20 cellular contexts compared by ENCODE assay signal in the genomic region with DNA sequence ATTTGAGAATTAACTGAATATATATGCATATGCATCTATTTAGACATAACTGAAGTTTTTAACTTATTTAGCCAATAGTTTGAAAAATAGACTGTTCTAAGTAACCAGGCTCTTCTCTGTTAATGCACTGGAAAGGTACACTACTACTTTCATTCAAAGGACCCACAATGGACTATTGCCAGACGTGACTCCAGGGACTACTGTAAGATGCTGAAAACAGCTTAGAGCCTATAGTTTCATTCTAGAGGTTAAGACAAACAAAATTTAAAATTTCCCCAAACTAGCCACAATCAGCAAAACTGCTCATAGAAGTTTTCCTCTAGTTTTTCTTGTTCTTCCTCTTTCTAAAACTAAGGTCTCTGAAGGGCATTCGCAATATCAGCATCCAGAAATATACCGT. TPM values are rescaled to one million over a fixed set of nuclear protein-coding genes. Genes with fewer than 3 reads are reported as not detected.
DNase-seq lines count a peak whose midpoint lies in the region; ATAC-seq and TF ChIP-seq lines count a peak whose summit lies in the region.
"Had no signal": no experiment of that assay in that cellular context is flagged by ENCODE, and none has a peak within 500 bp of the region (broad histone marks: within the 10 kb centered on the region; RNA-seq: fewer than 3 reads in every experiment).

No MANE protein-coding gene starts in this region.

- H4K8ac ChIP-seq in IMR-90 (ENCODE audit: low read depth in 2 of 2, low read length in 2 of 2), result no peak overlapping the region

- 0 out of 2 replicates have a peak overlapping the region, but pooled peaks have one; percentile 12 for H3K14ac ChIP-seq in IMR-90 (replicated peaks; ENCODE audit: low read depth, low read length)

- in situ Hi-C loops in IMR-90 (cut with MboI; ENCODE audit: low sequenced_read_pairs), result no loop called here

- H3K27me3 ChIP-seq in IMR-90 (ENCODE audit: control insufficient read depth, insufficient read depth, low read length), result no peaks in the 10 kb centered on the region
- H3K27me3 ChIP-seq: cardiac muscle cell, gastrocnemius medialis, MG63, uterus had no signal

- no peak overlapping the region for H3K56ac ChIP-seq in IMR-90 (ENCODE audit: extremely low read depth, insufficient read depth, low read length)

- POLR2A ChIA-PET in IMR-90 (lab: Charles Lee; ENCODE audit: unreplicated experiment), result no interaction called here

- H2BK120ac ChIP-seq in IMR-90 (ENCODE audit: low read depth, low read length), result no peak overlapping the region

- H4K91ac ChIP-seq in IMR-90 (ENCODE audit: insufficient read depth, low read depth, low read length), result no peak overlapping the region

- peaks cover 42 to 83% of the 10 kb centered on the region in 2 experiments for H3K79me1 ChIP-seq in IMR-90 (ENCODE audit: low read depth in 1 of 2, low read length in 2 of 2)

- peak overlapping the region; percentile 92 for H3K27ac Mint-ChIP-seq in osteocyte (ENCODE audit: unreplicated experiment)

- H3K4me1 ChIP-seq in IMR-90 (ENCODE audit: control insufficient read depth, insufficient read depth, low read length), result peaks cover 14% of the 10 kb centered on the region
- H3K4me1 ChIP-seq: HAP-1 had no signal

- no peak overlapping the region for H4K5ac ChIP-seq in IMR-90 (ENCODE audit: low read depth, low read length)

- H3K23ac ChIP-seq in IMR-90 (ENCODE audit: low read depth, low read length), result no peak overlapping the region; the same call in 1 of the 2 replicates

- H3K18ac ChIP-seq in IMR-90 (ENCODE audit: low read depth, low read length), result no peak overlapping the region

- H2BK20ac ChIP-seq in IMR-90 (ENCODE audit: low read depth, low read length), result no peak overlapping the region

- TF ChIP-seq CTCF in IMR-90 (conservative IDR thresholded peaks at IDR 0.05; ENCODE audit: low read depth, low read length), result no peak
- TF ChIP-seq CTCF in VCaP (conservative IDR thresholded peaks at IDR 0.05), result no peak
- TF ChIP-seq CTCF in osteocyte (IDR thresholded peaks at IDR 0.05), result no peak

- peaks cover 48% of the 10 kb centered on the region for H3K36me3 Mint-ChIP-seq in osteocyte (ENCODE audit: unreplicated experiment)

- H3K4me3 ChIP-seq in IMR-90 (ENCODE audit: insufficient read depth, low read depth, low read length), result no peak overlapping the region
- H3K4me3 ChIP-seq: cardiac muscle cell, gastrocnemius medialis, HAP-1, MG63, uterus had no signal

- H3K27ac ChIP-seq in IMR-90 (ENCODE audit: insufficient read depth, low read length) (no peak overlapping the region), VCaP (peak overlapping the region; percentile 80)
- H3K27ac ChIP-seq: cardiac muscle cell had no signal

- WGBS in IMR-90 (ENCODE audit: extremely low coverage in 2 of 2, insufficient read length in 1 of 2), 2 experiments, result no CpG with 5 or more reads among the region's 3 CpGs

- H3K36me3 ChIP-seq in IMR-90 (ENCODE audit: control insufficient read depth, insufficient read depth, low read length), result peaks cover 34% of the 10 kb centered on the region
- H3K36me3 ChIP-seq: uterus had no signal

- H2AK9ac ChIP-seq in IMR-90 (replicated peaks; ENCODE audit: low read depth, low read length, poor library complexity), result no peak overlapping the region

- no peak overlapping the region for H3K9ac ChIP-seq in IMR-90 (ENCODE audit: low read depth, low read length)

- DNase-seq in NOMO-1 treated with DMSO at 0.1 percent for 48 hours (lab: John Stamatoyannopoulos, UW; ENCODE audit: unreplicated experiment), result peak; percentile 40
- DNase-seq in NOMO-1 treated with dmso at 0.1 percent for 144 hours (lab: John Stamatoyannopoulos, UW; ENCODE audit: unreplicated experiment), result no peak
- no peak for DNase-seq in IMR-90
- no peak for DNase-seq in osteocyte (ENCODE audit: extremely low spot score, unreplicated experiment)
- DNase-seq: activated CD4-positive, alpha-beta T cell treated with anti-CD3 and anti-CD28 coated beads for 1 hour; DMS 273 treated with DMSO at 0.1 percent for 48 hours; kidney glomerular epithelial cell; NCI-H2081; stimulated activated CD4-positive, alpha-beta T cell treated with anti-CD3 and anti-CD28 coated beads, Interleukin-12 subunit alpha, Interleukin-12 subunit beta, amount 100 ng/mL, for 4 hours; stimulated activated CD8-positive, alpha-beta memory T cell treated with anti-CD3 and anti-CD28 coated beads, Interleukin-4, amount 100 ng/mL, for 48 hours had no signal

- TF ChIP-seq RAD21 in IMR-90 (IDR thresholded peaks at IDR 0.05; ENCODE audit: low read length), result no peak

- H2BK5ac ChIP-seq in IMR-90 (ENCODE audit: low read depth, low read length, poor library complexity, severe bottlenecking), result no peak overlapping the region

- H3K4me1 Mint-ChIP-seq in osteocyte (ENCODE audit: unreplicated experiment), result peaks cover 92% of the 10 kb centered on the region

- intact Hi-C loops in IMR-90 (cut with micrococcal nuclease), result no loop called here

- H3K4me2 ChIP-seq in IMR-90 (ENCODE audit: low read depth, low read length), result no peak overlapping the region

- H3K27me3 Mint-ChIP-seq in osteocyte (ENCODE audit: unreplicated experiment), result no peaks in the 10 kb centered on the region

- no peak overlapping the region for H2AK5ac ChIP-seq in IMR-90 (ENCODE audit: low read depth, low read length)

- TF ChIP-seq POLR2A in IMR-90 (IDR thresholded peaks at IDR 0.05; ENCODE audit: low read depth, low read length), result no peak
- no peak for TF ChIP-seq POLR2A in GM18505 (IDR thresholded peaks at IDR 0.05; ENCODE audit: borderline replicate concordance, extremely low read depth, insufficient read depth, insufficient read length)

- dilution Hi-C loops in IMR-90 (cut with HindIII; ENCODE audit: low sequenced_read_pairs, unreplicated experiment), result no loop called here

- H3K9me3 Mint-ChIP-seq in osteocyte (ENCODE audit: unreplicated experiment), result no peaks in the 10 kb centered on the region
- H3K9me3 Mint-ChIP-seq: activated T-helper 2 cell treated with anti-CD3 and anti-CD28 coated beads, Interferon-gamma antibody, Interleukin-2, Interleukin-4, amounts not matched to agents 10 μg/mL and 5 μg/mL and 100 μg/mL, durations not matched to agents 14 hours and 24 hours and 36 hours had no signal

- no peak overlapping the region for H3K4me3 Mint-ChIP-seq in osteocyte (ENCODE audit: unreplicated experiment)

- BruUV-seq in IMR-90 (replicated peaks; lab: Mats Ljungman, UMichigan), result no TSS peak

- no peak overlapping the region for H2BK15ac ChIP-seq in IMR-90 (ENCODE audit: low read depth, low read length)

- ATAC-seq in IMR-90 (ENCODE audit: low read depth) (no peak), GM18867 (IDR thresholded peaks at IDR 0.05; ENCODE audit: unreplicated experiment) (no peak), GM18505 (IDR thresholded peaks at IDR 0.05; ENCODE audit: unreplicated experiment) (no peak), GM21515 (IDR thresholded peaks at IDR 0.05; ENCODE audit: unreplicated experiment) (no peak)

- H2AFZ ChIP-seq in IMR-90 (replicated peaks; ENCODE audit: low read length, poor library complexity), result no peak overlapping the region

- no peaks in the 10 kb centered on the region for H3K9me3 ChIP-seq in IMR-90 (ENCODE audit: control insufficient read depth, insufficient read depth, low read length)
- H3K9me3 ChIP-seq: gastrocnemius medialis, HAP-1, MG63, uterus had no signal

- CTCF ChIA-PET in IMR-90 (lab: Yijun Ruan, JAX), result interaction anchor here (0.5 to 1.1 kb wide), 2 partner anchors 21 to 48 kb away, joined by 3 read pairs; no protein-coding TSS in a partner anchor

- H3K9me1 ChIP-seq in IMR-90 (ENCODE audit: insufficient read depth, low read length), result peaks cover 35% of the 10 kb centered on the region

- peak overlapping the region; percentile 17; the same call in 1 of the 2 replicates for H3K4ac ChIP-seq in IMR-90 (ENCODE audit: low read depth, low read length)

- H4K20me1 ChIP-seq in IMR-90 (ENCODE audit: insufficient read depth, low read length), result peaks cover 19% of the 10 kb centered on the region; the same call in 1 of the 2 replicates

TF ChIP-seq in IMR-90, 13 proteins besides CTCF, POLR2A, EP300 and RAD21:
- no peak for TF ChIP-seq SMC3 (IDR thresholded peaks at IDR 0.05; ENCODE audit: low read depth, low read length)
- TF ChIP-seq RFX5 (IDR thresholded peaks at IDR 0.05; ENCODE audit: low read depth, low read length), result no peak
- TF ChIP-seq, protein P1, sequence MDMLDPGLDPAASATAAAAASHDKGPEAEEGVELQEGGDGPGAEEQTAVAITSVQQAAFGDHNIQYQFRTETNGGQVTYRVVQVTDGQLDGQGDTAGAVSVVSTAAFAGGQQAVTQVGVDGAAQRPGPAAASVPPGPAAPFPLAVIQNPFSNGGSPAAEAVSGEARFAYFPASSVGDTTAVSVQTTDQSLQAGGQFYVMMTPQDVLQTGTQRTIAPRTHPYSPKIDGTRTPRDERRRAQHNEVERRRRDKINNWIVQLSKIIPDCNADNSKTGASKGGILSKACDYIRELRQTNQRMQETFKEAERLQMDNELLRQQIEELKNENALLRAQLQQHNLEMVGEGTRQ (IDR thresholded peaks at IDR 0.05; ENCODE audit: low read depth, low read length), result no peak
- TF ChIP-seq MAFK (IDR thresholded peaks at IDR 0.05; ENCODE audit: low read depth, low read length), result no peak
- no peak for TF ChIP-seq MXI1 (IDR thresholded peaks at IDR 0.05; ENCODE audit: borderline replicate concordance, low read depth, low read length)
- no peak for TF ChIP-seq MAZ (IDR thresholded peaks at IDR 0.05; ENCODE audit: borderline replicate concordance, low read depth, low read length)
- TF ChIP-seq ELK1 (IDR thresholded peaks at IDR 0.05; ENCODE audit: borderline replicate concordance, low read depth, low read length), result no peak
- TF ChIP-seq RCOR1 (IDR thresholded peaks at IDR 0.05; ENCODE audit: insufficient replicate concordance, low read length), result no peak
- no peak for TF ChIP-seq CHD1 (IDR thresholded peaks at IDR 0.05; ENCODE audit: low read depth, low read length)
- TF ChIP-seq FOS (IDR thresholded peaks at IDR 0.05; ENCODE audit: low read depth, low read length), result no peak
- TF ChIP-seq NFE2L2 (IDR thresholded peaks at IDR 0.05; ENCODE audit: low read depth, low read length), result no peak

RNA-seq across cellular contexts. Expression of gene APPL2, which starts 10.5 kb away (rescaled TPM):
- total RNA-seq in IMR-90 (2012; rRNA removed), result 42.3 and 53.3 TPM in 2 replicates
- 50.3 and 65.8 TPM in 2 replicates for polyA plus RNA-seq in IMR-90 (2012; rRNA removed)
- polyA plus RNA-seq in IMR-90 (2012; cell fraction: cytosol; rRNA removed), result 18.1 and 37.3 TPM in 2 replicates
- 26.2 and 113 TPM in 2 replicates for polyA plus RNA-seq in IMR-90 (2012; cell fraction: nucleus; rRNA removed; ENCODE audit: low replicate concordance)
- total RNA-seq in osteocyte, result 69.2 and 69.8 TPM in 2 replicates
